Comparison of ENCODE assay signal across 9 cellular contexts in genomic region chr7:99126921-99127553, GRCh38. TPM values are rescaled to one million over a fixed set of nuclear protein-coding genes. Genes with fewer than 3 reads are reported as not detected.
DNase-seq lines count a peak whose midpoint lies in the region; ATAC-seq, FAIRE-seq and TF ChIP-seq lines count a peak whose summit lies in the region.
"Had no signal": no experiment of that assay in that cellular context is flagged by ENCODE, and none has a peak within 500 bp of the region (broad histone marks: within the 10 kb centered on the region; RNA-seq: fewer than 3 reads in every experiment).

No MANE protein-coding gene starts in this region.

- peaks cover 5% of the 10 kb centered on the region; the same call in 1 of the 2 replicates for H4K20me1 ChIP-seq in K562 (replicated peaks; ENCODE audit: control insufficient read depth, insufficient read depth, low read length)

- WGBS in K562 (ENCODE audit: insufficient coverage, low coverage, missing lambda C conversion rate): 9% methylated on average over 14 of the region's 14 CpGs
- WGBS in transverse colon (ENCODE audit: low coverage in 1 of 2), 2 donors: 71 to 89% methylated on average over 6 to 14 of the region's 14 CpGs

- CTCF ChIA-PET in K562 (lab: Yijun Ruan, JAX; ENCODE audit: low intra/inter-chr PET ratio): no interaction called here

- H3K27ac ChIP-seq in K562 (ENCODE audit: extremely low read depth, low read depth, low read length) (peak overlapping the region; percentile 69), iPS-20b (ENCODE audit: low read length) (no peak overlapping the region), transverse colon (peak overlapping the region; percentile 10 to 54 (median 32))

- H3K36me3 ChIP-seq in K562 (ENCODE audit: control insufficient read depth, insufficient read depth, low read length) (no peaks in the 10 kb centered on the region), iPS-20b (ENCODE audit: insufficient read depth, low read depth, low read length) (no peaks in the 10 kb centered on the region), transverse colon (no peaks in the 10 kb centered on the region)

- H3K4me1 ChIP-seq in K562 (replicated peaks in 1 of 2; ENCODE audit: control insufficient read depth in 2 of 2, insufficient read depth in 2 of 2, low read length in 2 of 2) (peaks cover 12 to 52% of the 10 kb centered on the region in 2 experiments; a peak in 4 of 5 replicates), iPS-20b (ENCODE audit: insufficient read depth, low read length) (peaks cover 5% of the 10 kb centered on the region), transverse colon (peaks cover 20 to 88% (median 50%) of the 10 kb centered on the region in 4 donors)

- peak overlapping the region; percentile 83 for H2AFZ ChIP-seq in K562 (ENCODE audit: low read depth, low read length)

- BruUV-seq in K562 (replicated peaks; lab: Mats Ljungman, UMichigan): no TSS peak

- peaks cover 87% of the 10 kb centered on the region for H3K79me2 ChIP-seq in K562 (ENCODE audit: control insufficient read depth, insufficient read depth, low read length)

- no peak for TF ChIP-seq POLR2A in K562 (conservative IDR thresholded peaks at IDR 0.05)
- TF ChIP-seq POLR2A in transverse colon (IDR thresholded peaks at IDR 0.05): no peak

- TF ChIP-seq EP300 in K562 (IDR thresholded peaks at IDR 0.05; ENCODE audit: low read length): peak; percentile 37; the same call in 1 of the 2 replicates
- TF ChIP-seq EP300 in transverse colon (IDR thresholded peaks at IDR 0.05; ENCODE audit: low read depth): no peak

- TF ChIP-seq CTCF in K562 (IDR thresholded peaks at IDR 0.05 in 2 of 3, conservative IDR thresholded peaks at IDR 0.05 in 1 of 3; ENCODE audit: insufficient read depth in 2 of 3, low read depth in 1 of 3, low read length in 3 of 3) (no peak), transverse colon (IDR thresholded peaks at IDR 0.05) (no peak)

- POLR2A ChIA-PET in K562 (lab: Yijun Ruan, JAX): interaction anchor here (0.6 to 1.6 kb wide), 8 partner anchors 8 to 192 kb away, joined by 3 to 10 read pairs (median 4); no protein-coding TSS in a partner anchor

- intact Hi-C loops in K562 (cut with micrococcal nuclease) (loop anchor here (5.0 kb wide), 1 partner anchor 35 kb away; no protein-coding TSS in a partner anchor), transverse colon (cut with DNase I; ENCODE audit: low total_unique reads) (no loop called here)

- TF ChIP-seq RAD21 in K562 (CRISPR knock-in tag; conservative IDR thresholded peaks at IDR 0.05 in 1 of 2, IDR thresholded peaks at IDR 0.05 in 1 of 2): no peak; a peak in 1 of 4 replicates

- ATAC-seq in K562 (peak; percentile 77), HG03439 (IDR thresholded peaks at IDR 0.05; ENCODE audit: unreplicated experiment) (no peak)

- H3K9ac ChIP-seq in K562 (ENCODE audit: insufficient read depth in 1 of 2, low read depth in 2 of 2, low read length in 2 of 2) (peak overlapping the region; percentile 55 to 73; a peak in 3 of 4 replicates), iPS-20b (ENCODE audit: low read depth, low read length) (0 out of 2 replicates have a peak overlapping the region, but pooled peaks have one; percentile 35)

- H3K4me2 ChIP-seq in K562 (ENCODE audit: insufficient read depth, low read length): peak overlapping the region; percentile 87

- peak overlapping the region; percentile 7; the same call in 1 of the 2 replicates for H3K4me3 ChIP-seq in K562
- H3K4me3 ChIP-seq in iPS-20b (ENCODE audit: low read length): no peak overlapping the region
- no peak overlapping the region for H3K4me3 ChIP-seq in transverse colon

- peak; percentile 10 for DNase-seq in MV-4-11 (lab: John Stamatoyannopoulos, UW)
- peak; percentile 30 to 76 (median 44) for DNase-seq in K562 (ENCODE audit: extremely low read depth in 1 of 4, low spot score in 3 of 4)
- DNase-seq in transverse colon: no peak
- no peak for DNase-seq in activated CD4-positive, alpha-beta T cell treated with anti-CD3 and anti-CD28 coated beads for 48 hours
- no peak for DNase-seq in DMS53 (lab: John Stamatoyannopoulos, UW)
- DNase-seq: DMS79 treated with DMSO at 0.1 percent for 48 hours, NCI-H226 had no signal

- H3K27me3 ChIP-seq in K562 (ENCODE audit: control insufficient read depth in 2 of 2, insufficient read depth in 2 of 2, low read length in 2 of 2) (no peaks in the 10 kb centered on the region), iPS-20b (ENCODE audit: insufficient read depth, low read length) (no peaks in the 10 kb centered on the region), transverse colon (no peaks in the 10 kb centered on the region)

- peak; percentile 85 for FAIRE-seq in K562 (lab: Jason Lieb, UNC)

- H3K9me3 ChIP-seq in K562 (replicated peaks; ENCODE audit: control insufficient read depth, insufficient read depth, low read depth, low read length) (no peaks in the 10 kb centered on the region), iPS-20b (ENCODE audit: insufficient read depth, low read depth, low read length) (no peaks in the 10 kb centered on the region), transverse colon (no peaks in the 10 kb centered on the region)

- in situ Hi-C loops in K562 (cut with MboI) (no loop called here), transverse colon (cut with MboI; ENCODE audit: low pct_ligation_motif_present in 1 of 4, low pct_unique_long_range_greater_than_20kb in 1 of 4, low sequenced_read_pairs in 3 of 4) (no loop called here)

- H3K9me1 ChIP-seq in K562 (ENCODE audit: control insufficient read depth, insufficient read depth, low read length): no peaks in the 10 kb centered on the region

TF ChIP-seq in K562, 482 proteins besides CTCF, POLR2A, EP300 and RAD21 (continues in another document):
- TF ChIP-seq SMAD2 (IDR thresholded peaks at IDR 0.05; ENCODE audit: low read depth, low read length) (no peak), POLR3G (IDR thresholded peaks at IDR 0.05; ENCODE audit: extremely low read depth, insufficient read length, insufficient replicate concordance) (no peak), NRF1 (conservative IDR thresholded peaks at IDR 0.05 in 1 of 2, IDR thresholded peaks at IDR 0.05 in 1 of 2) (0 out of 4 replicates have a peak, but pooled peaks have one; percentile 8 to 25), FOXK2 (conservative IDR thresholded peaks at IDR 0.05 in 1 of 2, IDR thresholded peaks at IDR 0.05 in 1 of 2; ENCODE audit: low read depth in 2 of 2) (no peak; a peak in 1 of 4 replicates)

RNA-seq across cellular contexts. Expression of gene SMURF1, which starts 16.9 kb away (rescaled TPM):
- total RNA-seq in K562 (2011; cell fraction: chromatin; rRNA removed; ENCODE audit: low replicate concordance): 44.4 and 51.4 TPM in 2 replicates
- total RNA-seq in K562 (2011; cell fraction: nucleolus; rRNA removed): 19.2 and 23.2 TPM in 2 replicates
- 27.4 and 30.5 TPM in 2 replicates for total RNA-seq in K562 (2011; cell fraction: nucleoplasm; rRNA removed)
- total RNA-seq in K562 (2014; rRNA removed): 13.5 and 14.8 TPM in 2 replicates
- 10.5 and 11.6 TPM in 2 replicates for total RNA-seq in K562 (2014; rRNA removed; fragmentation: Illumina TruSeq; extraction: Trizol)
- total RNA-seq in K562 (2015; rRNA removed; fragmentation: Illumina TruSeq; extraction: Trizol): 12.8 and 13.1 TPM in 2 replicates
- 18.2 and 20.1 TPM in 2 replicates for total RNA-seq in K562 (2021)
- 10.1 and 10.3 TPM in 2 replicates for polyA plus RNA-seq in K562 (2011; rRNA removed)
- polyA plus RNA-seq in K562 (2011; cell fraction: cytosol; rRNA removed): 6.5 and 7.0 TPM in 2 replicates
- polyA plus RNA-seq in K562 (2011; cell fraction: nucleus; rRNA removed): 15.9 and 21.8 TPM in 2 replicates
- polyA plus RNA-seq in K562 (2012): 11.3 and 12.0 TPM in 2 replicates
- 14.4 and 16.1 TPM in 2 replicates for polyA plus RNA-seq in K562 (2014; fragmentation: Illumina TruSeq; extraction: Trizol)
- 1 to 10 TPM; 1.0 to 1.3 TPM for polyA plus RNA-seq in K562 (2014; fragmentation: Nextera tagmentation; extraction: Ambion mirVana)
- 12.5 and 12.6 TPM in 2 replicates for polyA plus RNA-seq in K562 (2014; rRNA removed)
- polyA minus RNA-seq in K562 (2011; rRNA and poly(A)+ RNA removed): 10.2 and 11.4 TPM in 2 replicates
- polyA minus RNA-seq in K562 (2011; cell fraction: cytosol; rRNA and poly(A)+ RNA removed): 5.6 and 7.7 TPM in 2 replicates
- polyA minus RNA-seq in K562 (2011; cell fraction: nucleus; rRNA and poly(A)+ RNA removed): 7.7 and 9.3 TPM in 2 replicates
- 10 to 100 TPM; 25.3 to 47.5 (median 36.5) TPM for total RNA-seq in transverse colon

Comparison
In these comparisons a context has a peak if more than half of its experiments do, and no peak if none do; other contexts are left out.
1. DNase-seq: peak in MV-4-11 (single experiment) and K562 (4 of 4); none in transverse colon (single experiment), activated CD4-positive, alpha-beta T cell treated with anti-CD3 and anti-CD28 coated beads for 48 hours (single experiment) and DMS53 (single experiment).